ENCODE assay signal across 1 cellular context in the genomic region with DNA sequence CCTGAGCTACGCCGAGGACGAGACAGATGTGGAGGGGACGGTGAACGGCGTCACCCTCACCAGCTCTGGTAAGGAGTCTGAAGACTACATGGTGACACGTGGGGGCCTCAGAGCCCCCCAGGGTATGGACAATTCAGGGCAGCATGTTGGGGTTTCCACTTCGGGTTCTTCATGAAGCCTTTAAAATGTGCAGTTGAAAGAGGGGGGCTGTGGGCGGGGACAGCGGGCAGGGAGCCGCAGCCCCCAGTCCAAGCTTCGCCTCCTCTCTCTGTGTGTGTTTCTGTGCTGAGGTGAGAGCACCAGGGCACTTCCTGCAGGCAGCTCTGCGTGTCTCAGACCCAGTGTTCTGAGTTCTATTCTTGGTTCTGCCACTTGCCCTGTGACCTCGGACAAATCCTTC.
TF ChIP-seq lines count a peak whose summit lies in the region.

No MANE protein-coding gene starts in this region.

TF ChIP-seq in GM23338, 12 proteins besides CTCF, POLR2A, EP300 and RAD21:
- TF ChIP-seq ETS1 (IDR thresholded peaks at IDR 0.05) = no peak
- no peak for TF ChIP-seq EZH2 (IDR thresholded peaks at IDR 0.05; ENCODE audit: low read depth, unreplicated experiment)
- TF ChIP-seq CREB1 (CRISPR knock-in tag; IDR thresholded peaks at IDR 0.05; ENCODE audit: low read depth) = no peak
- no peak for TF ChIP-seq POLR2AphosphoS5 (IDR thresholded peaks at IDR 0.05; ENCODE audit: low read depth)
